ENCODE assay signal across 8 cellular contexts in genomic region chr6:57173886-57174510, GRCh38. TPM values are rescaled to one million over a fixed set of nuclear protein-coding genes. Genes with fewer than 3 reads are reported as not detected.
DNase-seq lines count a peak whose midpoint lies in the region; ATAC-seq and TF ChIP-seq lines count a peak whose summit lies in the region.

No MANE protein-coding gene starts in this region.

- DNase-seq in HPDE6-E6E7 (ENCODE audit: extremely low spot score) (peak; percentile 39), immature natural killer cell (no peak), upper lobe of right lung (no peak), NCI-H2171 treated with DMSO at 0.1 percent for 48 hours (lab: John Stamatoyannopoulos, UW) (no peak), SW 1271 (lab: John Stamatoyannopoulos, UW) (no peak), GF-D8 (lab: John Stamatoyannopoulos, UW) (no peak)
- no peak for DNase-seq in activated T-helper 1 cell treated with anti-CD3 and anti-CD28 coated beads, Interleukin-12 subunit alpha, Interleukin-12 subunit beta, Interleukin-2, Interleukin-4 antibody, amounts not matched to agents 30 ng/mL and 10 ng/mL and 1 ng/mL, durations not matched to agents 14 hours and 24 hours and 36 hours (ENCODE audit: low spot score)

- H3K27me3 Mint-ChIP-seq in activated T-helper 1 cell treated with anti-CD3 and anti-CD28 coated beads, Interleukin-12 subunit alpha, Interleukin-12 subunit beta, Interleukin-2, Interleukin-4 antibody, amounts not matched to agents 30 ng/mL and 10 ng/mL and 1 ng/mL, durations not matched to agents 14 hours and 24 hours and 36 hours (ENCODE audit: insufficient read depth), result no peaks in the 10 kb centered on the region
- peaks cover 0 to 1% (median 0%) of the 10 kb centered on the region in 3 donors for H3K27me3 Mint-ChIP-seq in immature natural killer cell (ENCODE audit: low read depth in 3 of 3)

- H3K4me3 Mint-ChIP-seq in activated T-helper 1 cell treated with anti-CD3 and anti-CD28 coated beads, Interleukin-12 subunit alpha, Interleukin-12 subunit beta, Interleukin-2, Interleukin-4 antibody, amounts not matched to agents 30 ng/mL and 10 ng/mL and 1 ng/mL, durations not matched to agents 14 hours and 24 hours and 36 hours, result peak overlapping the region; percentile 93
- H3K4me3 Mint-ChIP-seq in immature natural killer cell, result peak overlapping the region; percentile 91 to 97 (median 95)

- no peaks in the 10 kb centered on the region for H3K27me3 ChIP-seq in BLaER1
- no peaks in the 10 kb centered on the region for H3K27me3 ChIP-seq in upper lobe of right lung

- peak overlapping the region; percentile 79 for H3K4me2 ChIP-seq in BLaER1

- peaks cover 39% of the 10 kb centered on the region for H4K20me1 ChIP-seq in BLaER1

- H3K9ac ChIP-seq in BLaER1, result peak overlapping the region; percentile 92

- H3K36me3 ChIP-seq in BLaER1, result peaks cover 10% of the 10 kb centered on the region
- no peaks in the 10 kb centered on the region for H3K36me3 ChIP-seq in upper lobe of right lung

- no peak for ATAC-seq in upper lobe of right lung

- H3K9me3 Mint-ChIP-seq in activated T-helper 1 cell treated with anti-CD3 and anti-CD28 coated beads, Interleukin-12 subunit alpha, Interleukin-12 subunit beta, Interleukin-2, Interleukin-4 antibody, amounts not matched to agents 30 ng/mL and 10 ng/mL and 1 ng/mL, durations not matched to agents 14 hours and 24 hours and 36 hours, result no peaks in the 10 kb centered on the region
- no peaks in the 10 kb centered on the region for H3K9me3 Mint-ChIP-seq in immature natural killer cell

- peak overlapping the region; percentile 85 for H3K4me3 ChIP-seq in BLaER1
- H3K4me3 ChIP-seq in upper lobe of right lung, result peak overlapping the region; percentile 71

- H3K4me1 Mint-ChIP-seq in activated T-helper 1 cell treated with anti-CD3 and anti-CD28 coated beads, Interleukin-12 subunit alpha, Interleukin-12 subunit beta, Interleukin-2, Interleukin-4 antibody, amounts not matched to agents 30 ng/mL and 10 ng/mL and 1 ng/mL, durations not matched to agents 14 hours and 24 hours and 36 hours (ENCODE audit: low read depth), result peaks cover 45% of the 10 kb centered on the region
- peaks cover 18 to 31% of the 10 kb centered on the region in 2 donors for H3K4me1 Mint-ChIP-seq in immature natural killer cell

- H3K4me1 ChIP-seq in BLaER1 (peaks cover 27% of the 10 kb centered on the region), upper lobe of right lung (peaks cover 10% of the 10 kb centered on the region)

- H3K27ac ChIP-seq in BLaER1, result peak overlapping the region; percentile 90; the same call in 1 of the 2 replicates
- H3K27ac ChIP-seq in upper lobe of right lung, result peak overlapping the region; percentile 83

- H3K9me3 ChIP-seq in BLaER1 (no peaks in the 10 kb centered on the region), upper lobe of right lung (no peaks in the 10 kb centered on the region)

- no peak for TF ChIP-seq CTCF in upper lobe of right lung (IDR thresholded peaks at IDR 0.05)

- no peak overlapping the region for H3K27ac Mint-ChIP-seq in activated T-helper 1 cell treated with anti-CD3 and anti-CD28 coated beads, Interleukin-12 subunit alpha, Interleukin-12 subunit beta, Interleukin-2, Interleukin-4 antibody, amounts not matched to agents 30 ng/mL and 10 ng/mL and 1 ng/mL, durations not matched to agents 14 hours and 24 hours and 36 hours
- peak overlapping the region in 2 of 6 donors; percentile 42 to 88 for H3K27ac Mint-ChIP-seq in immature natural killer cell

- intact Hi-C loops in activated T-helper 1 cell treated with anti-CD3 and anti-CD28 coated beads, Interleukin-12 subunit alpha, Interleukin-12 subunit beta, Interleukin-2, Interleukin-4 antibody, amounts not matched to agents 30 ng/mL and 10 ng/mL and 1 ng/mL, durations not matched to agents 14 hours and 24 hours and 36 hours (cut with micrococcal nuclease), result loop anchor here (1.0 to 5.0 kb wide), 4 partner anchors 37 to 787 kb away; no protein-coding TSS in a partner anchor
- intact Hi-C loops in upper lobe of right lung (cut with DNase I), result no loop called here

- H3K36me3 Mint-ChIP-seq in activated T-helper 1 cell treated with anti-CD3 and anti-CD28 coated beads, Interleukin-12 subunit alpha, Interleukin-12 subunit beta, Interleukin-2, Interleukin-4 antibody, amounts not matched to agents 30 ng/mL and 10 ng/mL and 1 ng/mL, durations not matched to agents 14 hours and 24 hours and 36 hours (ENCODE audit: low read depth), result peaks cover 11% of the 10 kb centered on the region
- H3K36me3 Mint-ChIP-seq in immature natural killer cell, result no peaks in the 10 kb centered on the region

RNA-seq across cellular contexts. Expression of gene BAG2, which starts 1.9 kb away (rescaled TPM):
- 12.3 and 13.1 TPM in 2 replicates for total RNA-seq in activated T-helper 1 cell treated with anti-CD3 and anti-CD28 coated beads, Interleukin-12 subunit alpha, Interleukin-12 subunit beta, Interleukin-2, Interleukin-4 antibody, amounts not matched to agents 30 ng/mL and 10 ng/mL and 1 ng/mL, durations not matched to agents 14 hours and 24 hours and 36 hours
- 1 to 10 TPM; 1.2 to 1.8 (median 1.7) TPM for polyA plus RNA-seq in immature natural killer cell
- total RNA-seq in upper lobe of right lung, result 7.1 TPM

RNA-seq across cellular contexts. Expression of gene RAB23, which starts 48.1 kb away (rescaled TPM):
- total RNA-seq in activated T-helper 1 cell treated with anti-CD3 and anti-CD28 coated beads, Interleukin-12 subunit alpha, Interleukin-12 subunit beta, Interleukin-2, Interleukin-4 antibody, amounts not matched to agents 30 ng/mL and 10 ng/mL and 1 ng/mL, durations not matched to agents 14 hours and 24 hours and 36 hours, result 3.0 and 3.8 TPM in 2 replicates
- polyA plus RNA-seq in immature natural killer cell, result 1 to 10 TPM in 1 of 3 donors, under 1 TPM in 1, not detected in 1; 0.94 to 1.1 TPM
- total RNA-seq in upper lobe of right lung, result 13.7 TPM
